Comparison of ENCODE assay signal across 8 cellular contexts in the genomic region with DNA sequence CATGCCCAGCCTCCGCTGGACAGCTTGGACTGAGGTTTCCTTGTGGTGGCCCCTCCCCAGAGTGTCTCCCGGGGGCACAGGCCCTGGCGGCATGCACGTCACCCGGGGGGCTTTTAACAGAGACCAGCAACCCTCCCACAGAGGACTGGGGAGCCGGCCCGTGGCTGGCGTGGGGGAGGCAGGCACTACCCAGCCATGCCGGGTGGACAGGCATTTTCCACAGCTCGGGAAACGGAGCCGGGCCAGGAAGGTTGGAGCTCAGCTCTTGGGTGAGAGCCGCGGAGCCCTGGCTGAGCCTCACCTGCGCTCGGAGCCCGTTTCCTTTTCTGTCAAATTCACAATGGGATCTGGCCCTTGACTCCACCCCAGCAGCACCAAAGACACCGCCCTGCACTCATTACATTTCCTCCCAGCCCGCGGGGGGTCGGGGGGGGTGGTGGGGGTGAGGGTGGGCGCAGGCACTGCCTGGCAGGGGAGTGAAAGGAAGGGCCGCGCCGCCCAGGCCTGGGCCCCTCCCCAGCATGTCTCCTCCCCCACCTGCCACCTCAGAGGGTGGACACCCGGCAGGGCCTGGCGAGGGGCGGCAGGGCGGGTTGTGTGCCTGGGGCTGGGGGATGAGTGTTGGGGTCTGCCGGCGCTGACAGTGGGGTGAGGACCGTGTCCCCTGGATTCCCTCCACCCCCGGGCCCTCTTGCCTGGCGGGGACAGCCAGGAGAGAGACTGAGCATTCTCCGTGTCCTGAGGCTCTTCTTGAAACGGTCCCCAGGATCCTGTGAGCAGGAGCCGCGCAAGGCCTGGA.
DNase-seq lines count a peak whose midpoint lies in the region; ATAC-seq, FAIRE-seq and TF ChIP-seq lines count a peak whose summit lies in the region.
"Not testable (repeated sequence)": the region's sequence is repeated elsewhere in the genome, so short reads cannot be mapped to it uniquely, and the experiment has no call there.

No MANE protein-coding gene starts in this region.

- not testable (repeated sequence) for H3K36me3 ChIP-seq in BLaER1; H7 (replicated peaks; ENCODE audit: control insufficient read depth, insufficient read depth, low read length); RWPE2 (ENCODE audit: low read depth); kidney (ENCODE audit: control insufficient read depth in 1 of 2, insufficient read depth in 2 of 2, low read length in 2 of 2); psoas muscle (ENCODE audit: insufficient read depth in 1 of 2, low read depth in 1 of 2)

- not testable (repeated sequence) for H3K9ac ChIP-seq in BLaER1; kidney (ENCODE audit: low read length in 2 of 2)

- H3K9me3 Mint-ChIP-seq in mesothelial cell of epicardium: not testable (repeated sequence)

- TF ChIP-seq CTCF in RWPE2 (IDR thresholded peaks at IDR 0.05; ENCODE audit: poor library complexity, severe bottlenecking); kidney (IDR thresholded peaks at IDR 0.05; ENCODE audit: borderline replicate concordance, extremely low read depth, insufficient read depth); mesothelial cell of epicardium (IDR thresholded peaks at IDR 0.05; ENCODE audit: unreplicated experiment); psoas muscle (IDR thresholded peaks at IDR 0.05): not testable (repeated sequence)

- peaks cover 16% of the 10 kb centered on the region for H3K4me1 Mint-ChIP-seq in mesothelial cell of epicardium

- not testable (repeated sequence) for H3K27me3 ChIP-seq in BLaER1; H7 (ENCODE audit: control insufficient read depth, insufficient read depth, low read length); RWPE2 (ENCODE audit: insufficient read depth, poor library complexity, severe bottlenecking)
- peaks cover 0 to 16% (median 8%) of the 10 kb centered on the region in 3 donors for H3K27me3 ChIP-seq in psoas muscle (ENCODE audit: insufficient read depth in 3 of 3, low read length in 2 of 3)

- not testable (repeated sequence) for H3K27me3 Mint-ChIP-seq in mesothelial cell of epicardium (ENCODE audit: low read depth)

- DNase-seq in H7 (peak; percentile 64), RWPE2 (ENCODE audit: low spot score) (peak; percentile 55), kidney (peak; percentile 66)
- DNase-seq in mesothelial cell of epicardium (ENCODE audit: low spot score in 2 of 2, unreplicated experiment in 2 of 2); psoas muscle: not testable (repeated sequence)

- not testable (repeated sequence) for H3K9me3 ChIP-seq in BLaER1; RWPE2 (ENCODE audit: severe bottlenecking); kidney (ENCODE audit: control insufficient read depth in 1 of 2, low read length in 2 of 2); psoas muscle

- ATAC-seq in RWPE2 (ENCODE audit: low read depth): not testable (repeated sequence)
- peak in 3 of 4 donors; percentile 6 to 23 (median 12) for ATAC-seq in psoas muscle

- peak overlapping the region; percentile 21 for H3K27ac Mint-ChIP-seq in mesothelial cell of epicardium

- peak overlapping the region; percentile 67; the same call in 1 of the 2 replicates for H3K4me2 ChIP-seq in BLaER1

- 30 to 40% (median 34%) methylated on average over 30 to 38 of the region's 38 CpGs for WGBS in psoas muscle, 3 donors

- H4K20me1 ChIP-seq in BLaER1: not testable (repeated sequence)

- H3K4me1 ChIP-seq in BLaER1: peaks cover 30% of the 10 kb centered on the region
- H3K4me1 ChIP-seq in RWPE2 (ENCODE audit: insufficient read depth, poor library complexity, severe bottlenecking); kidney (ENCODE audit: control insufficient read depth in 1 of 2, insufficient read depth in 1 of 2, low read depth in 1 of 2, low read length in 2 of 2); psoas muscle: not testable (repeated sequence)

- not testable (repeated sequence) for H3K36me3 Mint-ChIP-seq in mesothelial cell of epicardium

- not testable (repeated sequence) for FAIRE-seq in kidney (lab: Jason Lieb, UNC)

- not testable (repeated sequence) for H3K4me3 ChIP-seq in BLaER1; H7 (ENCODE audit: insufficient read depth, low read depth, low read length); RWPE2 (ENCODE audit: severe bottlenecking); kidney (ENCODE audit: low read length in 2 of 2); psoas muscle

- not testable (repeated sequence) for H3K4me3 Mint-ChIP-seq in mesothelial cell of epicardium

- not testable (repeated sequence) for H3K27ac ChIP-seq in BLaER1; RWPE2 (ENCODE audit: poor library complexity, severe bottlenecking); kidney (ENCODE audit: low read depth in 2 of 2, low read length in 2 of 2); psoas muscle
- H3K27ac ChIP-seq in cingulate gyrus (ENCODE audit: low read depth, low read length) (peak overlapping the region; percentile 54), temporal lobe (ENCODE audit: low read depth, low read length) (peak overlapping the region; percentile 56)

- intact Hi-C loops in kidney (cut with DNase I); psoas muscle (cut with DNase I): not testable (repeated sequence)
